ENCODE assay signal across 9 cellular contexts in the genomic region with DNA sequence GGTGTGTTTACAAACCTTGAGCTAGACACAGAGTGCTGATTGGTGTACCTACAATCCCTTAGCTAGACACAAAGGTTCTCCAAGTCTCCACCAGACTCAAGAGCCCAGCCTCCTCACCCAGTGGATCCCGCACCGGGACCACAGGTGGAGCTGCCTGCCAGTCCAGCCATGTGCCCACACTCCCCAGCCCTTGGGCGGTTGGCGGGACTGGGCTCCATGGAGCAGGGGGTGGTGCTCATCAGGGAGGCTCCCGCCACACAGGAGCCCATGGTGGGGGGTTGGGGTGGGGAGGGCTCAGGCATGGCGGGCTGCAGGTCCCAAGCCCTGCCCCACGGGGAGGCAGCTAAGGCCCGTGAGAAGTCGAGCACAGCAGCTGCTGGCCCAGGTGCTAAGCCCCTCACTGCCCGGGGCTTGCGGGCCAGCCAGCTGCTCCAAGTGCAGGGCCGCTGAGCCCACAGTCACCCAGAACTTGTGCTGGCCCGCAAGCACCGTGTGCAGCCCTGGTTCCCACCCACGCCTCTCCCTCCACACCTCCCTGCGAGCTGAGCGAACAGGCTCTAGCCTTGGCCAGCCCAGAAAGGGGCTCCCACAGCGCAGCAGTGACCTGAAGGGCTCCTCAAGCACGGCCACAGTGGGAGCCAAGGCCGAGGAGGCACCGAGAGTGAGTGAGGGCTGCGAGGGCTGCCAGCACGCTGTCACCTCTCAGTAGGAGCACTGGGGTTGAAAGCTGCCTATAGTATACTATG. TPM values are rescaled to one million over a fixed set of nuclear protein-coding genes. Genes with fewer than 3 reads are reported as not detected.
"Had no signal": no experiment of that assay in that cellular context is flagged by ENCODE, and none has a peak within 500 bp of the region (broad histone marks: within the 10 kb centered on the region; RNA-seq: fewer than 3 reads in every experiment).

No MANE protein-coding gene starts in this region.

- H3K27ac ChIP-seq: GM23248 had no signal

- H2AFZ ChIP-seq: GM23248 had no signal

- H3K9ac ChIP-seq: GM23248 had no signal

- ATAC-seq: K562 had no signal

- FAIRE-seq: HTR-8/SVneo, K562 had no signal

- DNase-seq: GM23248, GOT3, H7, HCEC 1CT, IMR-90 had no signal

- H3K4me3 ChIP-seq: GM23248, K562 had no signal

RNA-seq across cellular contexts. Expression of a gene that starts 43.7 kb away (rescaled TPM):
- total RNA-seq: GM23248, H4, HT-29, IMR-90, K562 had no signal
- polyA plus RNA-seq: GM23248, IMR-90, K562 had no signal
